15 cellular contexts compared by ENCODE assay signal in genomic region chr4:3607690-3608514, GRCh38.
DNase-seq lines count a peak whose midpoint lies in the region; ATAC-seq, FAIRE-seq and TF ChIP-seq lines count a peak whose summit lies in the region.
"Had no signal": no experiment of that assay in that cellular context is flagged by ENCODE, and none has a peak within 500 bp of the region (broad histone marks: within the 10 kb centered on the region; RNA-seq: fewer than 3 reads in every experiment).

No MANE protein-coding gene starts in this region.

- TF ChIP-seq POLR2A in gastroesophageal sphincter (IDR thresholded peaks at IDR 0.05) = no peak
- TF ChIP-seq POLR2A in GM12892 (IDR thresholded peaks at IDR 0.05; ENCODE audit: low read depth, low read length) = no peak

- H3K4me1 Mint-ChIP-seq in stimulated activated naive CD8-positive, alpha-beta T cell treated with anti-CD3 and anti-CD28 coated beads, Interleukin-15, amount 100 ng/mL, for 72 hours = no peaks in the 10 kb centered on the region

- no peak overlapping the region for H3K4me3 ChIP-seq in gastroesophageal sphincter

- no peaks in the 10 kb centered on the region for H3K4me1 ChIP-seq in gastroesophageal sphincter

- no peak overlapping the region for H3K27ac ChIP-seq in gastroesophageal sphincter

- no peak overlapping the region for H3K27ac Mint-ChIP-seq in stimulated activated naive CD8-positive, alpha-beta T cell treated with anti-CD3 and anti-CD28 coated beads, Interleukin-15, amount 100 ng/mL, for 72 hours
- H3K27ac Mint-ChIP-seq: activated T-cell treated with anti-CD3 and anti-CD28 coated beads, Interleukin-2, amount 50 U/mL, for 24 hours; nephron progenitor cell had no signal

- peaks cover 36% of the 10 kb centered on the region for H3K27me3 ChIP-seq in gastroesophageal sphincter

- H3K36me3 ChIP-seq in gastroesophageal sphincter = no peaks in the 10 kb centered on the region

- TF ChIP-seq EP300 in gastroesophageal sphincter (IDR thresholded peaks at IDR 0.05) = no peak

- H3K9me3 ChIP-seq in gastroesophageal sphincter = no peaks in the 10 kb centered on the region

- H3K4me3 Mint-ChIP-seq in stimulated activated naive CD8-positive, alpha-beta T cell treated with anti-CD3 and anti-CD28 coated beads, Interleukin-15, amount 100 ng/mL, for 72 hours = no peak overlapping the region
- H3K4me3 Mint-ChIP-seq: activated T-cell treated with anti-CD3 and anti-CD28 coated beads, Interleukin-2, amount 50 U/mL, for 24 hours; nephron progenitor cell had no signal

- peak; percentile 24 for ATAC-seq in stimulated activated naive CD8-positive, alpha-beta T cell treated with anti-CD3 and anti-CD28 coated beads, Interleukin-15, amount 100 ng/mL, for 72 hours
- no peak for ATAC-seq in stimulated activated naive CD8-positive, alpha-beta T cell treated with anti-CD3 and anti-CD28 coated beads, Interleukin-15, Interleukin-2, amounts not matched to agents 100 U/mL and 50 U/mL, for 24 hours
- ATAC-seq in gastroesophageal sphincter = peak; percentile 6

- no peak for TF ChIP-seq CTCF in gastroesophageal sphincter (IDR thresholded peaks at IDR 0.05)

- H3K27me3 Mint-ChIP-seq in stimulated activated naive CD8-positive, alpha-beta T cell treated with anti-CD3 and anti-CD28 coated beads, Interleukin-15, amount 100 ng/mL, for 72 hours = peaks cover 9% of the 10 kb centered on the region
- H3K27me3 Mint-ChIP-seq: activated T-cell treated with anti-CD3 and anti-CD28 coated beads, Interleukin-2, amount 50 U/mL, for 24 hours had no signal

- WGBS in gastroesophageal sphincter (ENCODE audit: low coverage in 1 of 2), 2 donors = 17 to 63% methylated on average over 2 to 7 of the region's 20 CpGs

- FAIRE-seq in GM12892 (lab: Jason Lieb, UNC) = no peak
- no peak for FAIRE-seq in frontal cortex (lab: Jason Lieb, UNC)
- FAIRE-seq: endometrium had no signal

- peaks cover 8 to 14% of the 10 kb centered on the region in 2 donors for H3K9me3 Mint-ChIP-seq in stimulated activated naive CD8-positive, alpha-beta T cell treated with anti-CD3 and anti-CD28 coated beads, Interleukin-15, amount 100 ng/mL, for 72 hours
- H3K9me3 Mint-ChIP-seq: nephron progenitor cell had no signal

- no peak for DNase-seq in stimulated activated naive CD8-positive, alpha-beta T cell treated with anti-CD3 and anti-CD28 coated beads, Interleukin-15, amount 100 ng/mL, for 72 hours
- no peak for DNase-seq in stimulated activated naive CD8-positive, alpha-beta T cell treated with anti-CD3 and anti-CD28 coated beads, Interleukin-15, Interleukin-2, amounts not matched to agents 100 U/mL and 50 U/mL, for 24 hours
- DNase-seq in NCI-H524 treated with DMSO at 0.1 percent for 48 hours (lab: John Stamatoyannopoulos, UW) (peak; percentile 77), GF-D8 (lab: John Stamatoyannopoulos, UW) (no peak), GM12892 (ENCODE audit: insufficient read length) (no peak), frontal cortex (ENCODE audit: low spot score in 2 of 2) (no peak)
- DNase-seq: activated T-cell treated with anti-CD3 and anti-CD28 coated beads, Interleukin-2, amount 50 U/mL, for 24 hours; AML-193; central memory CD4-positive, alpha-beta T cell; Kasumi-1; mammary epithelial cell; nephron progenitor cell; stimulated activated CD4-positive, alpha-beta T cell treated with anti-CD3 and anti-CD28 coated beads, Interleukin-15, amount 100 ng/mL, for 24 hours had no signal
